Comparison of ENCODE assay signal across 8 cellular contexts in genomic region chr17:47253541-47254402, GRCh38. TPM values are rescaled to one million over a fixed set of nuclear protein-coding genes. Genes with fewer than 3 reads are reported as not detected.
DNase-seq lines count a peak whose midpoint lies in the region; ATAC-seq and TF ChIP-seq lines count a peak whose summit lies in the region.

Gene ITGB3, plus strand, starts transcription at chr17:47253827. Its CDS starts 35 bp downstream, at chr17:47253862.

- H3K27me3 Mint-ChIP-seq in central memory CD8-positive, alpha-beta T cell, result peaks cover 46% of the 10 kb centered on the region

- H3K9me3 Mint-ChIP-seq in central memory CD8-positive, alpha-beta T cell, result no peaks in the 10 kb centered on the region

- H3K4me3 Mint-ChIP-seq in central memory CD8-positive, alpha-beta T cell, result peak within 1 kb of the TSS; percentile 89

- intact Hi-C loops in left colon (cut with DNase I, micrococcal nuclease), result no loop called here

- TF ChIP-seq CTCF in GM12873 (IDR thresholded peaks at IDR 0.05; ENCODE audit: insufficient read depth, low read depth, low read length, missing control alignments), result peak; percentile 68

- peaks cover 12% of the 10 kb centered on the region for H3K4me1 Mint-ChIP-seq in central memory CD8-positive, alpha-beta T cell

- H3K27ac Mint-ChIP-seq in central memory CD8-positive, alpha-beta T cell (ENCODE audit: low read depth), result peak within 1 kb of the TSS; percentile 64

- DNase-seq in NCI-H146 treated with DMSO at 0.1 percent for 48 hours (lab: John Stamatoyannopoulos, UW; ENCODE audit: unreplicated experiment), result peak; percentile 49
- DNase-seq in activated CD4-positive, CD25-positive, alpha-beta regulatory T cell (lab: John Stamatoyannopoulos, UW), result peak; percentile 5 to 44 (median 26)
- DNase-seq in central memory CD8-positive, alpha-beta T cell (ENCODE audit: low spot score in 2 of 2), result peak; percentile 30 to 52
- DNase-seq in left colon, result peak; percentile 59 to 83
- peak; percentile 54 for DNase-seq in stimulated activated CD4-positive, alpha-beta T cell treated with anti-CD3 and anti-CD28 coated beads, Interleukin-1b, Interleukin-23, amount 100 ng/mL, for 48 hours
- DNase-seq in GF-D8 (lab: John Stamatoyannopoulos, UW), result no peak

- peaks cover 6% of the 10 kb centered on the region for H3K36me3 Mint-ChIP-seq in central memory CD8-positive, alpha-beta T cell (ENCODE audit: insufficient read depth)

- ATAC-seq in HG02642 (IDR thresholded peaks at IDR 0.05; ENCODE audit: poor library complexity, unreplicated experiment), result peak; percentile 89
- peak; percentile 95 for ATAC-seq in central memory CD8-positive, alpha-beta T cell (replicated peaks; ENCODE audit: extremely low read depth, poor library complexity, severe bottlenecking)
- peak; percentile 96 for ATAC-seq in left colon

RNA-seq across cellular contexts. Expression of gene ITGB3, which starts in this region (rescaled TPM):
- total RNA-seq in left colon, result 10 to 100 TPM in 1 of 2 donors, 1 to 10 TPM in 1; 3.2 to 11.9 TPM
